In the genomic region with DNA sequence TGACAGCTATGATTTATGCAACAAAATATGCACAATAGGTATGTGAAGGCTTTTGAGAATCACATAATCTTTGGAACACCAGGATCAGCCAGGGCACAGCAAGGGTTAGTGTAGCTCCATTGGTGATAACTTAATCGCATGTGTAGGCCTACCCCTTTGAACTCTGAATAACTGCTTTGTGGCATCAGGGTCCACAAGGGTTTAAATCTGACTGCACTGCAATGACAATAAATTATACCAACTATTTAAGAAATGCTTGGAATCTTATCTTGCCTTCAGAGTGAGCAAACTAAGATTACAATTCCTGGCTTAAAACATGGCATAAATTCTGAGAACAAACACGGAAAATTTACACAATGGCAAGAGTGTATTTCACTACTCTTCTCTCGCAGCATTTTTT, we compare ENCODE assay signal across 20 cellular contexts.
"Had no signal": no experiment of that assay in that cellular context is flagged by ENCODE, and none has a peak within 500 bp of the region (broad histone marks: within the 10 kb centered on the region; RNA-seq: fewer than 3 reads in every experiment).

No MANE protein-coding gene starts in this region.

- H3K27me3 ChIP-seq: brain microvascular endothelial cell, gastroesophageal sphincter, heart right ventricle, neutrophil, tibial nerve had no signal

- H3K27ac Mint-ChIP-seq: activated CD4-positive, alpha-beta T cell treated with anti-CD3 and anti-CD28 coated beads, Interleukin-2, amount 10 ng/mL, durations not matched to agents 24 days and 14 days; activated CD8-positive, alpha-beta T cell treated with anti-CD3 and anti-CD28 coated beads for 36 hours; activated naive CD4-positive, alpha-beta T cell treated with anti-CD3 and anti-CD28 coated beads for 36 hours; activated T-cell treated with anti-CD3 and anti-CD28 coated beads, Interleukin-2, amount 50 U/mL, for 24 hours; naive thymus-derived CD8-positive, alpha-beta T cell had no signal

- H3K36me3 ChIP-seq: brain microvascular endothelial cell, gastroesophageal sphincter, heart right ventricle, neutrophil, tibial nerve had no signal

- H3K4me1 Mint-ChIP-seq: activated CD4-positive, alpha-beta T cell treated with anti-CD3 and anti-CD28 coated beads, Interleukin-2, amount 10 ng/mL, durations not matched to agents 24 days and 14 days; central memory CD8-positive, alpha-beta T cell; naive thymus-derived CD8-positive, alpha-beta T cell had no signal

- H3K4me3 Mint-ChIP-seq: activated CD4-positive, alpha-beta T cell treated with anti-CD3 and anti-CD28 coated beads, Interleukin-2, amount 10 ng/mL, durations not matched to agents 24 days and 14 days; activated CD8-positive, alpha-beta T cell treated with anti-CD3 and anti-CD28 coated beads for 36 hours; activated naive CD4-positive, alpha-beta T cell treated with anti-CD3 and anti-CD28 coated beads for 36 hours; activated T-cell treated with anti-CD3 and anti-CD28 coated beads, Interleukin-2, amount 50 U/mL, for 24 hours; central memory CD8-positive, alpha-beta T cell; naive thymus-derived CD8-positive, alpha-beta T cell had no signal

- DNase-seq: activated CD4-positive, alpha-beta T cell treated with anti-CD3 and anti-CD28 coated beads, Interleukin-2, amount 10 ng/mL, durations not matched to agents 24 days and 14 days; activated CD8-positive, alpha-beta T cell treated with anti-CD3 and anti-CD28 coated beads for 36 hours; activated naive CD4-positive, alpha-beta T cell treated with anti-CD3 and anti-CD28 coated beads for 36 hours; activated T-cell treated with anti-CD3 and anti-CD28 coated beads, Interleukin-2, amount 50 U/mL, for 24 hours; aorta; brain microvascular endothelial cell; erythroblast; heart right ventricle; left cardiac atrium; mesenchymal stem cell; naive thymus-derived CD8-positive, alpha-beta T cell; stimulated activated CD4-positive, alpha-beta T cell treated with anti-CD3 and anti-CD28 coated beads, Interleukin-2, amount 100 ng/mL, for 24 hours; stimulated activated naive CD8-positive, alpha-beta T cell treated with anti-CD3 and anti-CD28 coated beads, Interleukin-15, Interleukin-2, amounts not matched to agents 100 U/mL and 50 U/mL, for 24 hours; T1000 had no signal

- H3K9me3 ChIP-seq: gastroesophageal sphincter, heart right ventricle, neutrophil, tibial nerve had no signal

- FAIRE-seq: urothelium cell line had no signal

- H3K27ac ChIP-seq: brain microvascular endothelial cell, coronary artery, gastroesophageal sphincter, heart right ventricle, neutrophil, tibial nerve had no signal

- H3K36me3 Mint-ChIP-seq: naive thymus-derived CD8-positive, alpha-beta T cell had no signal

- H3K9me3 Mint-ChIP-seq: activated CD4-positive, alpha-beta T cell treated with anti-CD3 and anti-CD28 coated beads, Interleukin-2, amount 10 ng/mL, durations not matched to agents 24 days and 14 days; activated CD8-positive, alpha-beta T cell treated with anti-CD3 and anti-CD28 coated beads for 36 hours; activated naive CD4-positive, alpha-beta T cell treated with anti-CD3 and anti-CD28 coated beads for 36 hours; activated T-cell treated with anti-CD3 and anti-CD28 coated beads, Interleukin-2, amount 50 U/mL, for 24 hours; central memory CD8-positive, alpha-beta T cell had no signal

- ATAC-seq: activated CD8-positive, alpha-beta T cell treated with anti-CD3 and anti-CD28 coated beads for 36 hours; gastroesophageal sphincter; heart right ventricle; left cardiac atrium; naive thymus-derived CD8-positive, alpha-beta T cell; stimulated activated naive CD8-positive, alpha-beta T cell treated with anti-CD3 and anti-CD28 coated beads, Interleukin-15, Interleukin-2, amounts not matched to agents 100 U/mL and 50 U/mL, for 24 hours had no signal

- H3K27me3 Mint-ChIP-seq: activated CD4-positive, alpha-beta T cell treated with anti-CD3 and anti-CD28 coated beads, Interleukin-2, amount 10 ng/mL, durations not matched to agents 24 days and 14 days; activated CD8-positive, alpha-beta T cell treated with anti-CD3 and anti-CD28 coated beads for 36 hours; activated T-cell treated with anti-CD3 and anti-CD28 coated beads, Interleukin-2, amount 50 U/mL, for 24 hours; central memory CD8-positive, alpha-beta T cell had no signal

- H3K4me3 ChIP-seq: coronary artery, gastroesophageal sphincter, heart right ventricle, tibial nerve had no signal

- H3K4me1 ChIP-seq: gastroesophageal sphincter, heart right ventricle had no signal
